Comparison of ENCODE assay signal across 1 cellular context in genomic region chr22:49933236-49933921, GRCh38.
A peak's percentile ranks its signal among the peaks of the same experiment; 100 is the strongest.
TF ChIP-seq lines count a peak whose summit lies in the region.

No MANE protein-coding gene starts in this region.

TF ChIP-seq in GM12878, 131 proteins besides CTCF, POLR2A, EP300 and RAD21:
- TF ChIP-seq USF1 (IDR thresholded peaks at IDR 0.05; ENCODE audit: borderline replicate concordance, extremely low read length, insufficient read depth, low read depth, low read length) (peak; percentile 42), BACH1 (IDR thresholded peaks at IDR 0.05; ENCODE audit: borderline replicate concordance) (no peak), RAD51 (IDR thresholded peaks at IDR 0.05) (no peak)
TF ChIP-seq in GM12878: peak in this region for 1.
